Comparison of ENCODE assay signal across 18 cellular contexts in the genomic region with DNA sequence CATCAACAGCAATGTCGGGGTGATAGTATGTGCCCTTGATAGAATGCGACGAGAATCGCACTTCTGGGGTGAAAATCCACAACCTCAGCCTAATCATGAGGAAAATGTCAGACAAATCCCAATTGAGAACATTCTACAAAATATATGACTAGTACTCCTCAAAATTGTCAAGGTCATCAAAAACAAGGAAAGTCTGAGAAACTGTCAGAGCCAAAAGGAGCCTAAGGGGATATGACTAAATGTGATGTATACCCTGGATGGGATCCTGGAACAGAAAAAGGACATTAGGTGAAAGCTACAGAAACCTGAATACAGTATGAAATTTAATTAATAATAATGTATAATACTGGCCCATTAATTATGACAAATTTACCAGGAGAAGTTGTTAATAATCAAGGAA.
"Had no signal": no experiment of that assay in that cellular context is flagged by ENCODE, and none has a peak within 500 bp of the region (broad histone marks: within the 10 kb centered on the region; RNA-seq: fewer than 3 reads in every experiment).

No MANE protein-coding gene starts in this region.

- H3K9ac ChIP-seq: neural progenitor cell had no signal

- ATAC-seq: left lobe of liver; natural killer cell treated with Interleukin-12 subunit alpha and Interleukin-12 subunit beta and Interleukin-15 and Interleukin-18, amount 100 ng/mL, for 72 hours; right cardiac atrium had no signal

- H3K4me3 Mint-ChIP-seq: natural killer cell treated with Interleukin-12 subunit alpha and Interleukin-12 subunit beta and Interleukin-15 and Interleukin-18, amount 100 ng/mL, for 72 hours; neural progenitor cell; stimulated activated naive CD8-positive, alpha-beta T cell treated with anti-CD3 and anti-CD28 coated beads, Interleukin-15, Interleukin-2, amounts not matched to agents 100 ng/mL and 50 ng/mL, for 24 hours had no signal

- H3K9me3 Mint-ChIP-seq: natural killer cell treated with Interleukin-12 subunit alpha and Interleukin-12 subunit beta and Interleukin-15 and Interleukin-18, amount 100 ng/mL, for 72 hours; neural progenitor cell; stimulated activated naive CD8-positive, alpha-beta T cell treated with anti-CD3 and anti-CD28 coated beads, Interleukin-15, Interleukin-2, amounts not matched to agents 100 ng/mL and 50 ng/mL, for 24 hours had no signal

- H3K27me3 ChIP-seq: colonic mucosa, ovary, upper lobe of left lung, uterus had no signal

- H3K27ac ChIP-seq: colonic mucosa, epithelial cell of prostate, esophagus muscularis mucosa, neural progenitor cell, ovary, tibial artery, upper lobe of left lung, uterus had no signal

- H3K36me3 ChIP-seq: colonic mucosa, esophagus muscularis mucosa, neural progenitor cell, ovary, tibial artery, upper lobe of left lung, uterus had no signal

- H3K4me1 Mint-ChIP-seq: neural progenitor cell had no signal

- H3K4me3 ChIP-seq: colonic mucosa, esophagus muscularis mucosa, neural progenitor cell, ovary, smooth muscle cell, tibial artery, upper lobe of left lung, uterus had no signal

- H2AFZ ChIP-seq: neural progenitor cell had no signal

- H3K36me3 Mint-ChIP-seq: natural killer cell treated with Interleukin-12 subunit alpha and Interleukin-12 subunit beta and Interleukin-15 and Interleukin-18, amount 100 ng/mL, for 72 hours; neural progenitor cell had no signal

- H3K4me2 ChIP-seq: neural progenitor cell, smooth muscle cell had no signal

- H3K27ac Mint-ChIP-seq: natural killer cell treated with Interleukin-12 subunit alpha and Interleukin-12 subunit beta and Interleukin-15 and Interleukin-18, amount 100 ng/mL, for 72 hours; neural progenitor cell; stimulated activated naive CD8-positive, alpha-beta T cell treated with anti-CD3 and anti-CD28 coated beads, Interleukin-15, Interleukin-2, amounts not matched to agents 100 ng/mL and 50 ng/mL, for 24 hours had no signal

- H3K9me3 ChIP-seq: colonic mucosa, esophagus muscularis mucosa, ovary, tibial artery, upper lobe of left lung, uterus had no signal

- DNase-seq: colonic mucosa; effector CD8-positive, alpha-beta T cell; head of caudate nucleus; hippocampal formation; nucleus accumbens; ovary; right cardiac atrium; stimulated activated CD4-positive, alpha-beta T cell treated with anti-CD3 and anti-CD28 coated beads, Interleukin-2, amount 100 ng/mL, for 48 hours; tibial artery; upper lobe of left lung; uterus had no signal

- H3K4me1 ChIP-seq: colonic mucosa, esophagus muscularis mucosa, neural progenitor cell, tibial artery, upper lobe of left lung, uterus had no signal
